Comparison of ENCODE assay signal across 28 cellular contexts in the genomic region with DNA sequence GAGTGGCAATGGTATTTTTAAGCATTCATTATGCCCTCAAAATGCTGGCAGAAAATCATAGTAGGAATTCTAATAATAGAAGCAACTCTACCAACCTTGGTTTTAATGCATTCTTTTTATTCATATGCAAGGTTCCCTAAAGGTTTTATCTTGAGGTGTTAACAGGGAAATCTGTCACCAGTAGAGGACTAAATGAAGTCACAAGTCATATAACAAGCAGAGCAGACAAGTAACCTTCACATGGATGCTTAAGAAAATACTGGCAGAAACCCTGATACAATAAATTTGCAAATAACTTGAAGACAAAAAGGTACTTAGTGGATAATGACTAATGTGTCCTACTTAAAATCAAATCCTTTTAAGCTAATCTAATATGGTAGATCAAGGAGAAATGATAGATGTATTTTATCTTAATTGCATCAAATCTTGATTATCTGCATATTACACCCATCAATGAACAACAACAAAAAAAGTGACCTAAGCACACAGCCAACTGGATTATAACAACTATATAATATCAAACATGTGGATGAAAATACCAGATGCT.
"Had no signal": no experiment of that assay in that cellular context is flagged by ENCODE, and none has a peak within 500 bp of the region (broad histone marks: within the 10 kb centered on the region; RNA-seq: fewer than 3 reads in every experiment).

No MANE protein-coding gene starts in this region.

- FAIRE-seq: colon, endometrium, endothelial cell of umbilical vein, frontal cortex had no signal

- H3K9me3 ChIP-seq: colonic mucosa, gastrocnemius medialis had no signal

- H3K4me1 ChIP-seq: colonic mucosa, esophagus muscularis mucosa, esophagus squamous epithelium, foreskin keratinocyte, gastrocnemius medialis, gastroesophageal sphincter, heart left ventricle had no signal

- H3K36me3 ChIP-seq: colonic mucosa, esophagus muscularis mucosa, esophagus squamous epithelium, gastrocnemius medialis, gastroesophageal sphincter, heart left ventricle had no signal

- H3K27ac ChIP-seq: colonic mucosa, coronary artery, dorsolateral prefrontal cortex, epithelial cell of prostate, esophagus muscularis mucosa, esophagus squamous epithelium, foreskin keratinocyte, gastrocnemius medialis, gastroesophageal sphincter, heart left ventricle, heart right ventricle had no signal

- H3K27me3 ChIP-seq: colonic mucosa, dorsolateral prefrontal cortex, esophagus muscularis mucosa, esophagus squamous epithelium, foreskin keratinocyte, gastrocnemius medialis, gastroesophageal sphincter, heart left ventricle, heart right ventricle had no signal

- H3K4me3 ChIP-seq: colonic mucosa, coronary artery, dorsolateral prefrontal cortex, esophagus muscularis mucosa, esophagus squamous epithelium, gastrocnemius medialis, gastroesophageal sphincter, heart left ventricle, heart right ventricle had no signal

- ATAC-seq: effector memory CD8-positive, alpha-beta T cell; esophagus mucosa; foreskin keratinocyte; gastrocnemius medialis; gastroesophageal sphincter; heart left ventricle; heart right ventricle had no signal

- DNase-seq: colonic mucosa; cortex of kidney; dermis blood vessel endothelial cell; dorsolateral prefrontal cortex; effector CD4-positive, alpha-beta T cell; effector CD8-positive, alpha-beta T cell; effector memory CD4-positive, alpha-beta T cell; effector memory CD8-positive, alpha-beta T cell; endodermal cell; erythroblast; esophagus squamous epithelium; foreskin fibroblast; foreskin keratinocyte; foreskin melanocyte; gastrocnemius medialis; glutamatergic neuron; head of caudate nucleus; heart left ventricle; heart right ventricle had no signal
